ENCODE assay signal across 17 cellular contexts in genomic region chr16:57876210-57876609, GRCh38.
"Had no signal": no experiment of that assay in that cellular context is flagged by ENCODE, and none has a peak within 500 bp of the region (broad histone marks: within the 10 kb centered on the region; RNA-seq: fewer than 3 reads in every experiment).

No MANE protein-coding gene starts in this region.

- H3K27ac ChIP-seq: foreskin keratinocyte, tibial nerve, vagina had no signal

- H3K4me3 ChIP-seq: tibial nerve, vagina had no signal

- DNase-seq: activated CD4-positive, alpha-beta T cell treated with anti-CD3 and anti-CD28 coated beads, Interleukin-2, amount 50 U/mL, for 1 hour; activated naive CD4-positive, alpha-beta T cell treated with anti-CD3 and anti-CD28 coated beads for 36 hours; activated naive CD8-positive, alpha-beta T cell treated with anti-CD3 and anti-CD28 coated beads, Interleukin-2, amount 50 U/mL, for 24 hours; aorta; effector CD8-positive, alpha-beta T cell; foreskin keratinocyte; glutamatergic neuron; hypothalamus; kidney glomerular epithelial cell; mesendoderm; nucleus accumbens; posterior cingulate gyrus; retina; stimulated activated naive B cell treated with anti-CD40 and anti-IgM and Interleukin-4, amounts not matched to agents 10 μg/mL and 1 μg/mL and 100 μg/mL, for 72 hours; substantia nigra had no signal

- ATAC-seq: activated naive CD8-positive, alpha-beta T cell treated with anti-CD3 and anti-CD28 coated beads, Interleukin-2, amount 50 U/mL, for 24 hours; foreskin keratinocyte; stimulated activated naive B cell treated with anti-CD40 and anti-IgM and Interleukin-4, amounts not matched to agents 10 μg/mL and 1 μg/mL and 100 μg/mL, for 72 hours had no signal

- H3K4me1 ChIP-seq: tibial nerve, vagina had no signal

- H3K9me3 ChIP-seq: tibial nerve, vagina had no signal

- H3K27me3 ChIP-seq: foreskin keratinocyte, vagina had no signal

- H3K36me3 ChIP-seq: tibial nerve, vagina had no signal
